13 cellular contexts compared by ENCODE assay signal in genomic region chr11:107579169-107579568, GRCh38. TPM values are rescaled to one million over a fixed set of nuclear protein-coding genes. Genes with fewer than 3 reads are reported as not detected.
"Had no signal": no experiment of that assay in that cellular context is flagged by ENCODE, and none has a peak within 500 bp of the region (broad histone marks: within the 10 kb centered on the region; RNA-seq: fewer than 3 reads in every experiment).

No MANE protein-coding gene starts in this region.

RNA-seq across cellular contexts. Expression of gene ELMOD1, which starts 11.8 kb away (rescaled TPM):
- total RNA-seq: activated naive CD4-positive, alpha-beta T cell treated with anti-CD3 and anti-CD28 coated beads for 36 hours; activated naive CD4-positive, alpha-beta T cell treated with anti-CD3 and anti-CD28 coated beads, Interleukin-2, amount 50 U/mL, for 72 hours; activated naive CD8-positive, alpha-beta T cell treated with anti-CD3 and anti-CD28 coated beads for 36 hours; activated naive CD8-positive, alpha-beta T cell treated with anti-CD3 and anti-CD28 coated beads, Interleukin-2, amount 10 ng/mL, durations not matched to agents 7 days and 5 days; activated T-cell treated with anti-CD3 and anti-CD28 coated beads, Interleukin-2, amount 50 U/mL, for 4 hours; activated T-cell treated with anti-CD3 and anti-CD28 coated beads, Interleukin-2, amount 50 U/mL, for 72 hours; activated T-helper 1 cell treated with anti-CD3 and anti-CD28 coated beads, Interleukin-12 subunit alpha, Interleukin-12 subunit beta, Interleukin-2, Interleukin-4 antibody, amounts not matched to agents 30 ng/mL and 10 ng/mL and 1 ng/mL, durations not matched to agents 14 hours and 24 hours and 36 hours; activated T-helper 17 cell treated with anti-CD3 and anti-CD28 coated beads, Interleukin-2, amount 50 U/mL, for 72 hours; activated T-helper 2 cell treated with anti-CD3 and anti-CD28 coated beads, Interferon-gamma antibody, Interleukin-2, Interleukin-4, amounts not matched to agents 10 μg/mL and 5 μg/mL and 100 μg/mL, durations not matched to agents 14 hours and 24 hours and 36 hours; ascending aorta; body of pancreas; breast epithelium had no signal
- polyA plus RNA-seq: aorta had no signal
